Comparison of ENCODE assay signal across 8 cellular contexts in genomic region chr16:85928411-85928820, GRCh38. TPM values are rescaled to one million over a fixed set of nuclear protein-coding genes. Genes with fewer than 3 reads are reported as not detected.
DNase-seq lines count a peak whose midpoint lies in the region; ATAC-seq and TF ChIP-seq lines count a peak whose summit lies in the region.
"Had no signal": no experiment of that assay in that cellular context is flagged by ENCODE, and none has a peak within 500 bp of the region (broad histone marks: within the 10 kb centered on the region; RNA-seq: fewer than 3 reads in every experiment).

No MANE protein-coding gene starts in this region.

- H3K27me3 ChIP-seq in GM23248 (replicated peaks; ENCODE audit: insufficient read depth) (peaks cover 61% of the 10 kb centered on the region), sigmoid colon (peaks cover 2 to 37% (median 5%) of the 10 kb centered on the region in 3 donors)

- no peak for TF ChIP-seq CTCF in sigmoid colon (IDR thresholded peaks at IDR 0.05)

- H3K4me2 ChIP-seq in GM23248 (ENCODE audit: unreplicated experiment): no peak overlapping the region

- no peaks in the 10 kb centered on the region for H3K79me2 ChIP-seq in GM23248 (ENCODE audit: insufficient read depth)

- TF ChIP-seq EP300 in sigmoid colon (IDR thresholded peaks at IDR 0.05): no peak

- H4K20me1 ChIP-seq in GM23248 (ENCODE audit: insufficient read depth): no peaks in the 10 kb centered on the region

- no peak overlapping the region for H3K4me3 ChIP-seq in GM23248
- no peak overlapping the region for H3K4me3 ChIP-seq in sigmoid colon

- H3K27me3 Mint-ChIP-seq in activated CD8-positive, alpha-beta memory T cell treated with anti-CD3 and anti-CD28 coated beads, Interleukin-2, amount 10 ng/mL, durations not matched to agents 7 days and 5 days: peaks cover 20% of the 10 kb centered on the region

- H3K27ac Mint-ChIP-seq in activated CD8-positive, alpha-beta memory T cell treated with anti-CD3 and anti-CD28 coated beads, Interleukin-2, amount 10 ng/mL, durations not matched to agents 7 days and 5 days: no peak overlapping the region

- CTCF ChIA-PET in activated CD8-positive, alpha-beta memory T cell treated with anti-CD3 and anti-CD28 coated beads, Interleukin-2, amount 10 ng/mL, durations not matched to agents 7 days and 5 days (lab: Charles Lee): interaction anchor here (1.1 kb wide), 1 partner anchor 107 kb away, joined by 3 read pairs; no protein-coding TSS in a partner anchor

- TF ChIP-seq POLR2A in sigmoid colon (IDR thresholded peaks at IDR 0.05): no peak

- H3K4me3 Mint-ChIP-seq in activated CD8-positive, alpha-beta memory T cell treated with anti-CD3 and anti-CD28 coated beads, Interleukin-2, amount 10 ng/mL, durations not matched to agents 7 days and 5 days: no peak overlapping the region

- H3K9ac ChIP-seq in GM23248: no peak overlapping the region

- H3K9me3 ChIP-seq in GM23248 (ENCODE audit: low read depth) (no peaks in the 10 kb centered on the region), sigmoid colon (no peaks in the 10 kb centered on the region)

- intact Hi-C loops in sigmoid colon (cut with DNase I): no loop called here

- H3K9me3 Mint-ChIP-seq in activated CD8-positive, alpha-beta memory T cell treated with anti-CD3 and anti-CD28 coated beads, Interleukin-2, amount 10 ng/mL, durations not matched to agents 7 days and 5 days (ENCODE audit: low read depth): no peaks in the 10 kb centered on the region

- no peak overlapping the region for H2AFZ ChIP-seq in GM23248

- 2 to 4% methylated on average over 9 to 10 of the region's 10 CpGs for WGBS in GM23248 (ENCODE audit: low coverage in 1 of 2, low lambda C conversion rate in 2 of 2, missing lambda C conversion rate in 2 of 2), 2 experiments
- WGBS in sigmoid colon, 2 donors: 39 to 76% methylated on average over 10 of the region's 10 CpGs

- ATAC-seq in activated CD8-positive, alpha-beta memory T cell treated with anti-CD3 and anti-CD28 coated beads, Interleukin-2, amount 10 ng/mL, durations not matched to agents 7 days and 5 days: no peak
- no peak for ATAC-seq in GM19397 (IDR thresholded peaks at IDR 0.05; ENCODE audit: unreplicated experiment)
- no peak for ATAC-seq in HG02642 (IDR thresholded peaks at IDR 0.05; ENCODE audit: poor library complexity, unreplicated experiment)

- no peaks in the 10 kb centered on the region for H3K4me1 Mint-ChIP-seq in activated CD8-positive, alpha-beta memory T cell treated with anti-CD3 and anti-CD28 coated beads, Interleukin-2, amount 10 ng/mL, durations not matched to agents 7 days and 5 days

- in situ Hi-C loops in GM23248 (cut with MboI): no loop called here

- DNase-seq in GM23248 (peak; percentile 60), NOMO-1 (lab: John Stamatoyannopoulos, UW; ENCODE audit: unreplicated experiment in 2 of 2) (peak; percentile 95 to 99), fibroblast of the conjunctiva (ENCODE audit: low read depth) (peak; percentile 6), sigmoid colon (peak; percentile 82)
- no peak for DNase-seq in activated CD8-positive, alpha-beta memory T cell treated with anti-CD3 and anti-CD28 coated beads, Interleukin-2, amount 10 ng/mL, durations not matched to agents 7 days and 5 days
- DNase-seq: NCI-H446 treated with DMSO at 0.1 percent for 48 hours had no signal

- no peaks in the 10 kb centered on the region for H3K36me3 Mint-ChIP-seq in activated CD8-positive, alpha-beta memory T cell treated with anti-CD3 and anti-CD28 coated beads, Interleukin-2, amount 10 ng/mL, durations not matched to agents 7 days and 5 days

- no peaks in the 10 kb centered on the region for H3K36me3 ChIP-seq in GM23248 (ENCODE audit: low read depth)
- H3K36me3 ChIP-seq in sigmoid colon: no peaks in the 10 kb centered on the region

- no peaks in the 10 kb centered on the region for H3F3A ChIP-seq in GM23248 (ENCODE audit: insufficient read depth)

- H3K4me1 ChIP-seq in GM23248 (ENCODE audit: insufficient read depth) (no peaks in the 10 kb centered on the region), sigmoid colon (peaks cover 0 to 7% (median 0%) of the 10 kb centered on the region in 4 donors)

- H3K27ac ChIP-seq in GM23248: no peak overlapping the region
- H3K27ac ChIP-seq in sigmoid colon: no peak overlapping the region

- no peaks in the 10 kb centered on the region for H3K9me2 ChIP-seq in GM23248 (ENCODE audit: insufficient read depth)

RNA-seq across cellular contexts. Expression of gene IRF8, which starts 29.5 kb away (rescaled TPM):
- total RNA-seq in GM23248 (2014; rRNA removed; shearing (Covaris generic)): not detected in 2 replicates
- polyA plus RNA-seq in GM23248 (2016; fragmentation: Nextera tagmentation; extraction: Ambion mirVana) (0.31 and 0.58 TPM in 2 replicates), sigmoid colon (10 to 100 TPM; 18.5 to 74.0 (median 19.2) TPM)
- 10 to 100 TPM in 1 of 4 donors, 1 to 10 TPM in 3; 3.5 to 10.8 (median 8.5) TPM for total RNA-seq in sigmoid colon
- 10 to 100 TPM in 1 of 2 experiments, 1 to 10 TPM in 1; 8.4 to 11.1 TPM for total RNA-seq in activated CD8-positive, alpha-beta memory T cell treated with anti-CD3 and anti-CD28 coated beads, Interleukin-2, amount 10 ng/mL, durations not matched to agents 7 days and 5 days
